Comparison of ENCODE assay signal across 8 cellular contexts in the genomic region with DNA sequence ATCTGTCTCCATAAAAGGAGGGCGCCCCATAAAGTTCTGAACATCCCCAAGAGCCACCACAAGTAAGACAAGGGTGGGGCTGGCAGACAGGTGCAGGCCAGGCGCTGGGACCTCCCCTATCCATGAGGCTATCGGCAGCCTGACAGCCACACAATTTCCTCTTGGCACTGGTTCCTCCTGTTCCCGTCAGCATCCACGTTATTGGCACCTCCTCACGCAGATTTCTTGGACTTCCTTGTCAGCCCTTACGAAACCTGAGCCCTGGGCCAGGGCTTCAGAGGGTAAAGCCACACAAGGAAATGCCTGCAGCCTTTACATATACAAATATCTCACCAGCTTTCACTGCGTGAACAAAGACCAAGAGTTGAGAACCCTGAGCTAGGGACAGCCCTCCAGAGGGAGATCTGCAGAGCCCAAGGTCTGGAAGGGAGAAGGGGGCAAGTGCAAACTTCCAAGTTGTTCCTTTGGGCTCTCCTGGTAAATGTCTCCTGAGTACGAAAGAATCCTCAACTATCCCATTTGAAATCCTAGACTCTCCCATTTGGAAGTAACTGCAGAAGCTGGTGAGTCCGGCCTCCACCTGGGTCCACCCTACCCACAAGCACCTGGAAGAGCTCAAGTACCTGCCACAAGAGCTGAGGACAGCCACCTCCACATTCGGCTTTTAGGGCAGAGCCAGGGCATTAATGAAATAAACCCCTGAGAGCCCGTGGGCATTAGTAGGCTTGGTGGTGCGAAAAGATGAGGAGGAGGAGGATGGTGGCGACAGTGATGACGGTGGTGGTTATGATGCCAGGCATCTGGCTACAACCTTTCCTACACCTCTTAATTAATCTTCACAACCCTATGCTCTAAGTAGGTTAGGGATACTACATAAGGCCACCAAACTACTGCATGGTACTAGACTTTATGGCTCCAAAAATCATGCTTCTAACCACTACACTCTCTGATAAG. TPM values are rescaled to one million over a fixed set of nuclear protein-coding genes. Genes with fewer than 3 reads are reported as not detected.
DNase-seq lines count a peak whose midpoint lies in the region; ATAC-seq and TF ChIP-seq lines count a peak whose summit lies in the region.

No MANE protein-coding gene starts in this region.

- H3K36me3 Mint-ChIP-seq in CD4-positive, alpha-beta T cell (ENCODE audit: low read depth) = peaks cover 4% of the 10 kb centered on the region
- no peaks in the 10 kb centered on the region for H3K36me3 Mint-ChIP-seq in activated naive CD8-positive, alpha-beta T cell treated with anti-CD3 and anti-CD28 coated beads, Interleukin-2, amount 50 U/mL, for 24 hours (ENCODE audit: low read depth)

- peaks cover 95% of the 10 kb centered on the region for H3K4me1 Mint-ChIP-seq in CD4-positive, alpha-beta T cell (ENCODE audit: low read depth)
- H3K4me1 Mint-ChIP-seq in activated naive CD8-positive, alpha-beta T cell treated with anti-CD3 and anti-CD28 coated beads, Interleukin-2, amount 50 U/mL, for 24 hours = peaks cover 76% of the 10 kb centered on the region

- H3K27me3 ChIP-seq in CD4-positive, alpha-beta T cell (ENCODE audit: control insufficient read depth, insufficient read depth, low read length) = no peaks in the 10 kb centered on the region
- H3K27me3 ChIP-seq in right lobe of liver = no peaks in the 10 kb centered on the region

- CTCF ChIA-PET in CD4-positive, alpha-beta T cell (lab: Charles Lee) = interaction anchor here (1.0 to 2.2 kb wide), 7 partner anchors 9 to 39 kb away, joined by 3 to 7 read pairs (median 5); no protein-coding TSS in a partner anchor

- peak; percentile 45 for ATAC-seq in CD4-positive, alpha-beta T cell (ENCODE audit: poor library complexity)
- ATAC-seq in GM21526 (IDR thresholded peaks at IDR 0.05; ENCODE audit: low FRiP score, unreplicated experiment) = peak; percentile 22
- ATAC-seq in activated naive CD8-positive, alpha-beta T cell treated with anti-CD3 and anti-CD28 coated beads, Interleukin-2, amount 50 U/mL, for 24 hours = no peak
- ATAC-seq in right lobe of liver = peak; percentile 55 to 75 (median 70)

- H3K4me3 ChIP-seq in right lobe of liver = no peak overlapping the region

- no peaks in the 10 kb centered on the region for H3K27me3 Mint-ChIP-seq in CD4-positive, alpha-beta T cell
- H3K27me3 Mint-ChIP-seq in activated naive CD8-positive, alpha-beta T cell treated with anti-CD3 and anti-CD28 coated beads, Interleukin-2, amount 50 U/mL, for 24 hours = no peaks in the 10 kb centered on the region

- 71% methylated on average over 6 of the region's 15 CpGs for WGBS in right lobe of liver (ENCODE audit: insufficient coverage, low coverage, low lambda C conversion rate, missing lambda C conversion rate)

- no peaks in the 10 kb centered on the region for H3K36me3 ChIP-seq in right lobe of liver

- peak overlapping the region; percentile 95 for H3K27ac Mint-ChIP-seq in CD4-positive, alpha-beta T cell
- H3K27ac Mint-ChIP-seq in activated naive CD8-positive, alpha-beta T cell treated with anti-CD3 and anti-CD28 coated beads, Interleukin-2, amount 50 U/mL, for 24 hours = peak overlapping the region; percentile 30

- no peaks in the 10 kb centered on the region for H3K9me3 Mint-ChIP-seq in CD4-positive, alpha-beta T cell
- no peaks in the 10 kb centered on the region for H3K9me3 Mint-ChIP-seq in activated naive CD8-positive, alpha-beta T cell treated with anti-CD3 and anti-CD28 coated beads, Interleukin-2, amount 50 U/mL, for 24 hours

- H3K4me3 Mint-ChIP-seq in CD4-positive, alpha-beta T cell = peak overlapping the region; percentile 90
- H3K4me3 Mint-ChIP-seq in activated naive CD8-positive, alpha-beta T cell treated with anti-CD3 and anti-CD28 coated beads, Interleukin-2, amount 50 U/mL, for 24 hours = peak overlapping the region; percentile 56

- intact Hi-C loops in CD4-positive, alpha-beta T cell (cut with DNase I, micrococcal nuclease) = loop anchor here in 1 of 2 experiments (1.0 to 5.0 kb wide), 4 partner anchors 9 to 455 kb away; partner anchors contain the start of gene CCDC88C
- intact Hi-C loops in right lobe of liver (cut with DNase I) = no loop called here

- POLR2A ChIA-PET in CD4-positive, alpha-beta T cell (lab: Charles Lee) = interaction anchor here (0.9 to 6.3 kb wide), 32 partner anchors 8 to 1489 kb away, joined by 3 to 120 read pairs (median 6); partner anchors contain the start of genes PPP4R3A and TRIP11

- peaks cover 0 to 52% (median 10%) of the 10 kb centered on the region in 4 donors for H3K4me1 ChIP-seq in right lobe of liver

- H3K9me3 ChIP-seq in CD4-positive, alpha-beta T cell (ENCODE audit: control insufficient read depth, low read length) = no peaks in the 10 kb centered on the region
- no peaks in the 10 kb centered on the region for H3K9me3 ChIP-seq in right lobe of liver

- TF ChIP-seq POLR2A in right lobe of liver (IDR thresholded peaks at IDR 0.05) = no peak

- H3K27ac ChIP-seq in CD4-positive, alpha-beta T cell (ENCODE audit: low read depth, low read length) = peak overlapping the region; percentile 97
- peak overlapping the region; percentile 14 to 47 (median 43) for H3K27ac ChIP-seq in right lobe of liver

- DNase-seq in CD4-positive, alpha-beta T cell = peak; percentile 52 to 79 (median 68)
- DNase-seq in MV-4-11 (lab: John Stamatoyannopoulos, UW) (peak; percentile 25), right lobe of liver (peak; percentile 55 to 81 (median 79)), SK-N-DZ (ENCODE audit: low spot score) (no peak), ecto neural progenitor cell (ENCODE audit: low spot score) (no peak), NCI-H1694 treated with DMSO at 0.1 percent for 48 hours (lab: John Stamatoyannopoulos, UW) (no peak)
- DNase-seq in activated naive CD8-positive, alpha-beta T cell treated with anti-CD3 and anti-CD28 coated beads, Interleukin-2, amount 50 U/mL, for 24 hours = no peak

- no peak for TF ChIP-seq CTCF in CD4-positive, alpha-beta T cell (IDR thresholded peaks at IDR 0.05)
- no peak for TF ChIP-seq CTCF in right lobe of liver (IDR thresholded peaks at IDR 0.05)

RNA-seq across cellular contexts. Expression of gene TC2N, which starts 5.5 kb away (rescaled TPM):
- total RNA-seq in CD4-positive, alpha-beta T cell = 100 to 1,000 TPM; 129 to 138 TPM
- 1 to 10 TPM; 1.0 to 6.5 (median 4.3) TPM for total RNA-seq in right lobe of liver
- polyA plus RNA-seq in SK-N-DZ (2014; cell fraction: cytosol; rRNA removed) = not detected in 2 replicates
- not detected in 2 replicates for polyA plus RNA-seq in SK-N-DZ (2014; cell fraction: nucleus; rRNA removed)

Comparison
In these comparisons a context has a peak if more than half of its experiments do, and no peak if none do; other contexts are left out.
1. DNase-seq: peak in CD4-positive, alpha-beta T cell (10 of 10), MV-4-11 (single experiment) and right lobe of liver (3 of 3); none in activated naive CD8-positive, alpha-beta T cell treated with anti-CD3 and anti-CD28 coated beads, Interleukin-2, amount 50 U/mL, for 24 hours (single experiment), SK-N-DZ (single experiment), ecto neural progenitor cell (single experiment) and NCI-H1694 treated with DMSO at 0.1 percent for 48 hours (single experiment).
2. RNA of gene TC2N, which starts 5.5 kb away (total RNA-seq): 129 to 138 TPM in CD4-positive, alpha-beta T cell; 1.0 to 6.5 TPM in right lobe of liver; every median in the first group is over 10 times any median in the second.